In the genomic region with DNA sequence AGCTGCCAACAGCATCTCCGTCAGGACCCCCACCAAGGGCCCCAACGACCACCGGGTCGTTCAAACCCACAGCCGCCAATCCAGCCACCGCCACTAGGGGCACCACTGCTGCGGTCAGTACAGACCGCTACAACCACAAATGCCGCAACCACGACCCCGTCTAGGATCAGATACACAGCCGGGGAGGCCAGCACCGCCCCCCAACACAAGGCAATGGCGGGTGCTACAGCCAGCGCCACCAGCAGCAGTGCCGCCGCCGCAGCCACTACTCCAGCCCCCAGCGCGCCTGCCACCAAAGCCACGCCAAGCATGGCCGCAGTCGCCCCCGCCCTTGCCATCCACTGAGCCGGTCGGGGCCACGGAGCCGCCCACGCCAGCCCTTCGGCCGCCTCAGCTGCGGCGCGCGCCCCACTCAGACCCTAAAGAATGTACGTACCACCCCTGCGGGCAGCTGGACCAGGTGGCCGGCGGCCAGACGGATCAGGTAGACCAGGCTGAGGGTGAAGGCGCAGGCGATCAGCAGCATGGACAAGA, we compare ENCODE assay signal across 1 cellular context.
TF ChIP-seq lines count a peak whose summit lies in the region.

No MANE protein-coding gene starts in this region.

TF ChIP-seq in K562, 482 proteins besides CTCF, POLR2A, EP300 and RAD21 (continues in another document):
- TF ChIP-seq GABPB2 (CRISPR knock-in tag; conservative IDR thresholded peaks at IDR 0.05) (no peak), ZBTB11 (CRISPR knock-in tag; IDR thresholded peaks at IDR 0.05) (no peak), MYNN (IDR thresholded peaks at IDR 0.05) (0 out of 2 replicates have a peak, but pooled peaks have one; percentile 70), MYNN (CRISPR knock-in tag; IDR thresholded peaks at IDR 0.05) (no peak), GATA2 (CRISPR knock-in tag; IDR thresholded peaks at IDR 0.05) (peak; percentile 37; the same call in 1 of the 2 replicates), SREBF2 (CRISPR knock-in tag; IDR thresholded peaks at IDR 0.05) (no peak), ZBTB7A (IDR thresholded peaks at IDR 0.05; ENCODE audit: borderline replicate concordance, control insufficient read depth, low read depth, low read length) (peak; percentile 100), NFATC3 (IDR thresholded peaks at IDR 0.05) (no peak), RBM15 (IDR thresholded peaks at IDR 0.05; ENCODE audit: insufficient read depth, low read length) (no peak), GABPB1 (CRISPR knock-in tag; IDR thresholded peaks at IDR 0.05) (peak; percentile 67; the same call in 1 of the 2 replicates), ZNF174 (CRISPR knock-in tag; IDR thresholded peaks at IDR 0.05) (no peak), NFE2 (IDR thresholded peaks at IDR 0.05; ENCODE audit: low read depth) (no peak), CCNT2 (IDR thresholded peaks at IDR 0.05; ENCODE audit: borderline replicate concordance, extremely low read depth, insufficient read length, low read depth, low read length) (peak; percentile 47), ZNF23 (CRISPR knock-in tag; IDR thresholded peaks at IDR 0.05) (no peak; the same call in 1 of the 2 replicates), YBX1 (IDR thresholded peaks at IDR 0.05) (no peak), RBM22 (IDR thresholded peaks at IDR 0.05; ENCODE audit: low read depth, low read length, poor library complexity, severe bottlenecking) (peak; percentile 24), SMAD2 (IDR thresholded peaks at IDR 0.05; ENCODE audit: low read depth, low read length) (no peak), TRIM25 (IDR thresholded peaks at IDR 0.05; ENCODE audit: borderline replicate concordance) (no peak), RBM39 (optimal IDR thresholded peaks at IDR 0.05; ENCODE audit: low read depth, low read length) (no peak), ILF3 (IDR thresholded peaks at IDR 0.05; ENCODE audit: borderline replicate concordance) (no peak; the same call in 1 of the 2 replicates), ZNF79 (CRISPR knock-in tag; IDR thresholded peaks at IDR 0.05; ENCODE audit: low read depth) (no peak), ADNP (tag; IDR thresholded peaks at IDR 0.05) (no peak), TOE1 (IDR thresholded peaks at IDR 0.05; ENCODE audit: borderline replicate concordance) (peak; percentile 75; the same call in 1 of the 2 replicates), TOE1 (CRISPR knock-in tag; IDR thresholded peaks at IDR 0.05; ENCODE audit: borderline replicate concordance, low read depth) (0 out of 2 replicates have a peak, but pooled peaks have one; percentile 55), ZNF347 (CRISPR knock-in tag; IDR thresholded peaks at IDR 0.05; ENCODE audit: low read depth) (0 out of 2 replicates have a peak, but pooled peaks have one; percentile 38), DMBX1 (CRISPR knock-in tag; IDR thresholded peaks at IDR 0.05; ENCODE audit: borderline replicate concordance) (peak; percentile 37; the same call in 1 of the 2 replicates), RFX1 (IDR thresholded peaks at IDR 0.05) (no peak), ATF7 (IDR thresholded peaks at IDR 0.05) (peak; percentile 52; the same call in 1 of the 2 replicates), NCOR1 (IDR thresholded peaks at IDR 0.05) (peak; percentile 67), PRMT5 (CRISPR knock-in tag; IDR thresholded peaks at IDR 0.05) (0 out of 2 replicates have a peak, but pooled peaks have one; percentile 7)
- TF ChIP-seq, protein P1, sequence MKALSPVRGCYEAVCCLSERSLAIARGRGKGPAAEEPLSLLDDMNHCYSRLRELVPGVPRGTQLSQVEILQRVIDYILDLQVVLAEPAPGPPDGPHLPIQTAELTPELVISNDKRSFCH (CRISPR knock-in tag; IDR thresholded peaks at IDR 0.05): no peak
- TF ChIP-seq, protein P1 (tag; IDR thresholded peaks at IDR 0.05): 0 out of 2 replicates have a peak, but pooled peaks have one; percentile 52
- TF ChIP-seq, protein P2, sequence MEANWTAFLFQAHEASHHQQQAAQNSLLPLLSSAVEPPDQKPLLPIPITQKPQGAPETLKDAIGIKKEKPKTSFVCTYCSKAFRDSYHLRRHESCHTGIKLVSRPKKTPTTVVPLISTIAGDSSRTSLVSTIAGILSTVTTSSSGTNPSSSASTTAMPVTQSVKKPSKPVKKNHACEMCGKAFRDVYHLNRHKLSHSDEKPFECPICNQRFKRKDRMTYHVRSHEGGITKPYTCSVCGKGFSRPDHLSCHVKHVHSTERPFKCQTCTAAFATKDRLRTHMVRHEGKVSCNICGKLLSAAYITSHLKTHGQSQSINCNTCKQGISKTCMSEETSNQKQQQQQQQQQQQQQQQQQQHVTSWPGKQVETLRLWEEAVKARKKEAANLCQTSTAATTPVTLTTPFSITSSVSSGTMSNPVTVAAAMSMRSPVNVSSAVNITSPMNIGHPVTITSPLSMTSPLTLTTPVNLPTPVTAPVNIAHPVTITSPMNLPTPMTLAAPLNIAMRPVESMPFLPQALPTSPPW (CRISPR knock-in tag; IDR thresholded peaks at IDR 0.05): peak; percentile 50
- TF ChIP-seq, protein P3, sequence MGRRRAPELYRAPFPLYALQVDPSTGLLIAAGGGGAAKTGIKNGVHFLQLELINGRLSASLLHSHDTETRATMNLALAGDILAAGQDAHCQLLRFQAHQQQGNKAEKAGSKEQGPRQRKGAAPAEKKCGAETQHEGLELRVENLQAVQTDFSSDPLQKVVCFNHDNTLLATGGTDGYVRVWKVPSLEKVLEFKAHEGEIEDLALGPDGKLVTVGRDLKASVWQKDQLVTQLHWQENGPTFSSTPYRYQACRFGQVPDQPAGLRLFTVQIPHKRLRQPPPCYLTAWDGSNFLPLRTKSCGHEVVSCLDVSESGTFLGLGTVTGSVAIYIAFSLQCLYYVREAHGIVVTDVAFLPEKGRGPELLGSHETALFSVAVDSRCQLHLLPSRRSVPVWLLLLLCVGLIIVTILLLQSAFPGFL (CRISPR knock-in tag; IDR thresholded peaks at IDR 0.05): peak; percentile 96; the same call in 1 of the 2 replicates
- TF ChIP-seq, protein P4, sequence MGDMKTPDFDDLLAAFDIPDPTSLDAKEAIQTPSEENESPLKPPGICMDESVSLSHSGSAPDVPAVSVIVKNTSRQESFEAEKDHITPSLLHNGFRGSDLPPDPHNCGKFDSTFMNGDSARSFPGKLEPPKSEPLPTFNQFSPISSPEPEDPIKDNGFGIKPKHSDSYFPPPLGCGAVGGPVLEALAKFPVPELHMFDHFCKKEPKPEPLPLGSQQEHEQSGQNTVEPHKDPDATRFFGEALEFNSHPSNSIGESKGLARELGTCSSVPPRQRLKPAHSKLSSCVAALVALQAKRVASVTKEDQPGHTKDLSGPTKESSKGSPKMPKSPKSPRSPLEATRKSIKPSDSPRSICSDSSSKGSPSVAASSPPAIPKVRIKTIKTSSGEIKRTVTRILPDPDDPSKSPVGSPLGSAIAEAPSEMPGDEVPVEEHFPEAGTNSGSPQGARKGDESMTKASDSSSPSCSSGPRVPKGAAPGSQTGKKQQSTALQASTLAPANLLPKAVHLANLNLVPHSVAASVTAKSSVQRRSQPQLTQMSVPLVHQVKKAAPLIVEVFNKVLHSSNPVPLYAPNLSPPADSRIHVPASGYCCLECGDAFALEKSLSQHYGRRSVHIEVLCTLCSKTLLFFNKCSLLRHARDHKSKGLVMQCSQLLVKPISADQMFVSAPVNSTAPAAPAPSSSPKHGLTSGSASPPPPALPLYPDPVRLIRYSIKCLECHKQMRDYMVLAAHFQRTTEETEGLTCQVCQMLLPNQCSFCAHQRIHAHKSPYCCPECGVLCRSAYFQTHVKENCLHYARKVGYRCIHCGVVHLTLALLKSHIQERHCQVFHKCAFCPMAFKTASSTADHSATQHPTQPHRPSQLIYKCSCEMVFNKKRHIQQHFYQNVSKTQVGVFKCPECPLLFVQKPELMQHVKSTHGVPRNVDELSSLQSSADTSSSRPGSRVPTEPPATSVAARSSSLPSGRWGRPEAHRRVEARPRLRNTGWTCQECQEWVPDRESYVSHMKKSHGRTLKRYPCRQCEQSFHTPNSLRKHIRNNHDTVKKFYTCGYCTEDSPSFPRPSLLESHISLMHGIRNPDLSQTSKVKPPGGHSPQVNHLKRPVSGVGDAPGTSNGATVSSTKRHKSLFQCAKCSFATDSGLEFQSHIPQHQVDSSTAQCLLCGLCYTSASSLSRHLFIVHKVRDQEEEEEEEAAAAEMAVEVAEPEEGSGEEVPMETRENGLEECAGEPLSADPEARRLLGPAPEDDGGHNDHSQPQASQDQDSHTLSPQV (IDR thresholded peaks at IDR 0.05): no peak
- TF ChIP-seq, protein P5, sequence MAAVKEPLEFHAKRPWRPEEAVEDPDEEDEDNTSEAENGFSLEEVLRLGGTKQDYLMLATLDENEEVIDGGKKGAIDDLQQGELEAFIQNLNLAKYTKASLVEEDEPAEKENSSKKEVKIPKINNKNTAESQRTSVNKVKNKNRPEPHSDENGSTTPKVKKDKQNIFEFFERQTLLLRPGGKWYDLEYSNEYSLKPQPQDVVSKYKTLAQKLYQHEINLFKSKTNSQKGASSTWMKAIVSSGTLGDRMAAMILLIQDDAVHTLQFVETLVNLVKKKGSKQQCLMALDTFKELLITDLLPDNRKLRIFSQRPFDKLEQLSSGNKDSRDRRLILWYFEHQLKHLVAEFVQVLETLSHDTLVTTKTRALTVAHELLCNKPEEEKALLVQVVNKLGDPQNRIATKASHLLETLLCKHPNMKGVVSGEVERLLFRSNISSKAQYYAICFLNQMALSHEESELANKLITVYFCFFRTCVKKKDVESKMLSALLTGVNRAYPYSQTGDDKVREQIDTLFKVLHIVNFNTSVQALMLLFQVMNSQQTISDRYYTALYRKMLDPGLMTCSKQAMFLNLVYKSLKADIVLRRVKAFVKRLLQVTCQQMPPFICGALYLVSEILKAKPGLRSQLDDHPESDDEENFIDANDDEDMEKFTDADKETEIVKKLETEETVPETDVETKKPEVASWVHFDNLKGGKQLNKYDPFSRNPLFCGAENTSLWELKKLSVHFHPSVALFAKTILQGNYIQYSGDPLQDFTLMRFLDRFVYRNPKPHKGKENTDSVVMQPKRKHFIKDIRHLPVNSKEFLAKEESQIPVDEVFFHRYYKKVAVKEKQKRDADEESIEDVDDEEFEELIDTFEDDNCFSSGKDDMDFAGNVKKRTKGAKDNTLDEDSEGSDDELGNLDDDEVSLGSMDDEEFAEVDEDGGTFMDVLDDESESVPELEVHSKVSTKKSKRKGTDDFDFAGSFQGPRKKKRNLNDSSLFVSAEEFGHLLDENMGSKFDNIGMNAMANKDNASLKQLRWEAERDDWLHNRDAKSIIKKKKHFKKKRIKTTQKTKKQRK (IDR thresholded peaks at IDR 0.05; ENCODE audit: borderline replicate concordance, low read depth, low read length): no peak
- TF ChIP-seq, protein P6, sequence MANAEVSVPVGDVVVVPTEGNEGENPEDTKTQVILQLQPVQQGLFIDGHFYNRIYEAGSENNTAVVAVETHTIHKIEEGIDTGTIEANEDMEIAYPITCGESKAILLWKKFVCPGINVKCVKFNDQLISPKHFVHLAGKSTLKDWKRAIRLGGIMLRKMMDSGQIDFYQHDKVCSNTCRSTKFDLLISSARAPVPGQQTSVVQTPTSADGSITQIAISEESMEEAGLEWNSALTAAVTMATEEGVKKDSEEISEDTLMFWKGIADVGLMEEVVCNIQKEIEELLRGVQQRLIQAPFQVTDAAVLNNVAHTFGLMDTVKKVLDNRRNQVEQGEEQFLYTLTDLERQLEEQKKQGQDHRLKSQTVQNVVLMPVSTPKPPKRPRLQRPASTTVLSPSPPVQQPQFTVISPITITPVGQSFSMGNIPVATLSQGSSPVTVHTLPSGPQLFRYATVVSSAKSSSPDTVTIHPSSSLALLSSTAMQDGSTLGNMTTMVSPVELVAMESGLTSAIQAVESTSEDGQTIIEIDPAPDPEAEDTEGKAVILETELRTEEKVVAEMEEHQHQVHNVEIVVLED (CRISPR knock-in tag; IDR thresholded peaks at IDR 0.05): peak; percentile 45; the same call in 1 of the 2 replicates
- TF ChIP-seq, protein P7, sequence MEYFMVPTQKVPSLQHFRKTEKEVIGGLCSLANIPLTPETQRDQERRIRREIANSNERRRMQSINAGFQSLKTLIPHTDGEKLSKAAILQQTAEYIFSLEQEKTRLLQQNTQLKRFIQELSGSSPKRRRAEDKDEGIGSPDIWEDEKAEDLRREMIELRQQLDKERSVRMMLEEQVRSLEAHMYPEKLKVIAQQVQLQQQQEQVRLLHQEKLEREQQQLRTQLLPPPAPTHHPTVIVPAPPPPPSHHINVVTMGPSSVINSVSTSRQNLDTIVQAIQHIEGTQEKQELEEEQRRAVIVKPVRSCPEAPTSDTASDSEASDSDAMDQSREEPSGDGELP (CRISPR knock-in tag; IDR thresholded peaks at IDR 0.05; ENCODE audit: borderline replicate concordance): no peak; the same call in none of the 2 replicates
